In genomic region chr3:65619391-65620298, GRCh38 we compare ENCODE assay signal across 1 cellular context.
A peak's percentile ranks its signal among the peaks of the same experiment; 100 is the strongest.
TF ChIP-seq lines count a peak whose summit lies in the region.

No MANE protein-coding gene starts in this region.

TF ChIP-seq in HEK293, 187 proteins besides CTCF, POLR2A, EP300 and RAD21 (continued from another document):
- TF ChIP-seq REST (tag by site-specific recombination; IDR thresholded peaks at IDR 0.05) (0 out of 2 replicates have a peak, but pooled peaks have one; percentile 12), BCL11B (tag by site-specific recombination; IDR thresholded peaks at IDR 0.05; ENCODE audit: low read depth) (no peak), TRIM28 (IDR thresholded peaks at IDR 0.05; ENCODE audit: borderline replicate concordance, low read length) (peak; percentile 20; the same call in 1 of the 2 replicates), ZEB2 (tag by site-specific recombination; IDR thresholded peaks at IDR 0.05) (peak; percentile 65; the same call in 1 of the 2 replicates), ZNF549 (tag by site-specific recombination; IDR thresholded peaks at IDR 0.05) (no peak), ZNF558 (tag by site-specific recombination; IDR thresholded peaks at IDR 0.05) (no peak; the same call in 1 of the 2 replicates), ZNF580 (tag by site-specific recombination; IDR thresholded peaks at IDR 0.05) (no peak)
